ENCODE assay signal across 21 cellular contexts in genomic region chr7:69817096-69817495, GRCh38.
DNase-seq lines count a peak whose midpoint lies in the region; ATAC-seq and TF ChIP-seq lines count a peak whose summit lies in the region.
"Had no signal": no experiment of that assay in that cellular context is flagged by ENCODE, and none has a peak within 500 bp of the region (broad histone marks: within the 10 kb centered on the region; RNA-seq: fewer than 3 reads in every experiment).

No MANE protein-coding gene starts in this region.

- no peak overlapping the region for H3K14ac ChIP-seq in mesenchymal stem cell (ENCODE audit: low read length in 2 of 2)

- no peak overlapping the region for H4K8ac ChIP-seq in mesenchymal stem cell (ENCODE audit: low read length)

- no peak overlapping the region for H3K23ac ChIP-seq in mesenchymal stem cell (ENCODE audit: low read length in 2 of 2)

- WGBS in mesenchymal stem cell = 17% methylated on average over 1 of the region's 2 CpGs

- no peak overlapping the region for H2AFZ ChIP-seq in mesenchymal stem cell (ENCODE audit: low read depth, low read length)

- H3K4ac ChIP-seq in mesenchymal stem cell (ENCODE audit: low read depth in 1 of 2, low read length in 2 of 2) = no peak overlapping the region

- no peaks in the 10 kb centered on the region for H3K9me3 Mint-ChIP-seq in activated T-cell treated with anti-CD3 and anti-CD28 coated beads, Interleukin-2, amount 50 U/mL, for 24 hours
- H3K9me3 Mint-ChIP-seq: activated naive CD4-positive, alpha-beta T cell treated with anti-CD3 and anti-CD28 coated beads, Interleukin-2, amount 50 U/mL, for 24 hours; stimulated activated naive B cell treated with anti-CD40 and anti-IgM and Interleukin-4, amounts not matched to agents 10 μg/mL and 1 μg/mL and 100 μg/mL, for 72 hours had no signal

- H3K79me1 ChIP-seq in mesenchymal stem cell (replicated peaks; ENCODE audit: low read length, poor library complexity, severe bottlenecking) = peaks cover 41% of the 10 kb centered on the region

- no peak overlapping the region for H3K4me3 ChIP-seq in cardiac fibroblast (replicated peaks in 1 of 2; ENCODE audit: low read depth in 2 of 2, low read length in 2 of 2)
- H3K4me3 ChIP-seq in mesenchymal stem cell (ENCODE audit: insufficient read depth in 1 of 2, low read depth in 1 of 2, low read length in 2 of 2) = no peak overlapping the region
- H3K4me3 ChIP-seq: heart left ventricle had no signal

- no peak overlapping the region for H2BK12ac ChIP-seq in mesenchymal stem cell (ENCODE audit: low read length in 2 of 2)

- H3K9me3 ChIP-seq in mesenchymal stem cell (ENCODE audit: control insufficient read depth, low read length) = no peaks in the 10 kb centered on the region
- H3K9me3 ChIP-seq: heart left ventricle had no signal

- H4K91ac ChIP-seq in mesenchymal stem cell (ENCODE audit: low read length) = no peak overlapping the region

- H3K27me3 Mint-ChIP-seq in activated T-cell treated with anti-CD3 and anti-CD28 coated beads, Interleukin-2, amount 50 U/mL, for 24 hours = no peaks in the 10 kb centered on the region
- H3K27me3 Mint-ChIP-seq: activated naive CD4-positive, alpha-beta T cell treated with anti-CD3 and anti-CD28 coated beads, Interleukin-2, amount 50 U/mL, for 24 hours; stimulated activated naive B cell treated with anti-CD40 and anti-IgM and Interleukin-4, amounts not matched to agents 10 μg/mL and 1 μg/mL and 100 μg/mL, for 72 hours had no signal

- no peak overlapping the region for H2AK5ac ChIP-seq in mesenchymal stem cell (ENCODE audit: low read length, severe bottlenecking)

- TF ChIP-seq CTCF in cardiac fibroblast (IDR thresholded peaks at IDR 0.05; ENCODE audit: low read depth, low read length) (no peak), RWPE1 (conservative IDR thresholded peaks at IDR 0.05; ENCODE audit: low read depth) (no peak)

- no peak overlapping the region for H3K18ac ChIP-seq in mesenchymal stem cell (ENCODE audit: low read depth in 1 of 2, low read length in 2 of 2)

- H3K27ac Mint-ChIP-seq in activated T-cell treated with anti-CD3 and anti-CD28 coated beads, Interleukin-2, amount 50 U/mL, for 24 hours = no peak overlapping the region
- H3K27ac Mint-ChIP-seq: activated naive CD4-positive, alpha-beta T cell treated with anti-CD3 and anti-CD28 coated beads, Interleukin-2, amount 50 U/mL, for 24 hours; stimulated activated naive B cell treated with anti-CD40 and anti-IgM and Interleukin-4, amounts not matched to agents 10 μg/mL and 1 μg/mL and 100 μg/mL, for 72 hours had no signal

- H3K36me3 ChIP-seq in mesenchymal stem cell (ENCODE audit: control insufficient read depth in 1 of 2, insufficient read depth in 2 of 2, low read depth in 1 of 2, low read length in 2 of 2) = no peaks in the 10 kb centered on the region
- H3K36me3 ChIP-seq: heart left ventricle had no signal

- no peak overlapping the region for H2BK15ac ChIP-seq in mesenchymal stem cell (ENCODE audit: low read depth, poor library complexity, severe bottlenecking)

- intact Hi-C loops in left ventricle myocardium superior (cut with micrococcal nuclease) = no loop called here
- intact Hi-C loops in cardiac septum (cut with DNase I) = no loop called here

- H3K4me3 Mint-ChIP-seq in activated T-cell treated with anti-CD3 and anti-CD28 coated beads, Interleukin-2, amount 50 U/mL, for 24 hours = no peak overlapping the region
- H3K4me3 Mint-ChIP-seq: activated naive CD4-positive, alpha-beta T cell treated with anti-CD3 and anti-CD28 coated beads, Interleukin-2, amount 50 U/mL, for 24 hours; stimulated activated naive B cell treated with anti-CD40 and anti-IgM and Interleukin-4, amounts not matched to agents 10 μg/mL and 1 μg/mL and 100 μg/mL, for 72 hours had no signal

- H3K36me3 Mint-ChIP-seq in activated T-cell treated with anti-CD3 and anti-CD28 coated beads, Interleukin-2, amount 50 U/mL, for 24 hours (ENCODE audit: low read depth) = no peaks in the 10 kb centered on the region
- H3K36me3 Mint-ChIP-seq: activated naive CD4-positive, alpha-beta T cell treated with anti-CD3 and anti-CD28 coated beads, Interleukin-2, amount 50 U/mL, for 24 hours; stimulated activated naive B cell treated with anti-CD40 and anti-IgM and Interleukin-4, amounts not matched to agents 10 μg/mL and 1 μg/mL and 100 μg/mL, for 72 hours had no signal

- H3K27me3 ChIP-seq in mesenchymal stem cell (ENCODE audit: control insufficient read depth in 1 of 2, insufficient read depth in 1 of 2, low read length in 2 of 2) = no peaks in the 10 kb centered on the region
- H3K27me3 ChIP-seq: heart left ventricle had no signal

- peak overlapping the region; percentile 21 for H3K27ac ChIP-seq in mesenchymal stem cell (ENCODE audit: low read length, poor library complexity, severe bottlenecking)
- H3K27ac ChIP-seq in RWPE1 = no peak overlapping the region
- H3K27ac ChIP-seq: HL-60 had no signal

- DNase-seq in left ventricle myocardium superior = no peak
- no peak for DNase-seq in cardiac septum (ENCODE audit: low spot score)
- peak; percentile 10 to 51 for DNase-seq in cardiac fibroblast (ENCODE audit: low read depth in 2 of 2)
- DNase-seq in mesenchymal stem cell = no peak
- no peak for DNase-seq in activated T-cell treated with anti-CD3 and anti-CD28 coated beads, Interleukin-2, amount 50 U/mL, for 24 hours
- no peak for DNase-seq in RWPE1 (ENCODE audit: low spot score)
- no peak for DNase-seq in NCI-H2171 treated with DMSO at 0.1 percent for 48 hours (lab: John Stamatoyannopoulos, UW)
- DNase-seq in stimulated activated naive CD4-positive, alpha-beta T cell (lab: John Stamatoyannopoulos, UW) = no peak
- DNase-seq: activated CD8-positive, alpha-beta memory T cell treated with anti-CD3 and anti-CD28 coated beads, Interleukin-2, amount 50 U/mL, for 48 hours; Calu3; central memory CD4-positive, alpha-beta T cell; heart left ventricle; KBM-7; NCI-H1417 treated with DMSO at 0.1 percent for 48 hours; NCI-H345; occipital lobe; SHP77 treated with DMSO at 0.1 percent for 48 hours; stimulated activated naive B cell treated with anti-CD40 and anti-IgM and Interleukin-4, amounts not matched to agents 10 μg/mL and 1 μg/mL and 100 μg/mL, for 72 hours had no signal

- CTCF ChIA-PET in RWPE1 (lab: Yijun Ruan, JAX) = no interaction called here

- peak; percentile 17 for ATAC-seq in left ventricle myocardium superior
- ATAC-seq: activated CD4-positive, CD25-positive, alpha-beta regulatory T cell treated with anti-CD3 and anti-CD28 coated beads, Interleukin-2, amount 50 U/mL, for 24 hours; stimulated activated naive B cell treated with anti-CD40 and anti-IgM and Interleukin-4, amounts not matched to agents 10 μg/mL and 1 μg/mL and 100 μg/mL, for 72 hours had no signal

- H3K4me1 ChIP-seq in mesenchymal stem cell (ENCODE audit: control insufficient read depth, insufficient read depth, low read depth, low read length) = peaks cover 9% of the 10 kb centered on the region

- H2BK5ac ChIP-seq in mesenchymal stem cell (ENCODE audit: low read depth, low read length, poor library complexity, severe bottlenecking) = no peak overlapping the region

- no peak overlapping the region for H2BK120ac ChIP-seq in mesenchymal stem cell (ENCODE audit: low read depth, low read length)

- H3K4me1 Mint-ChIP-seq in activated T-cell treated with anti-CD3 and anti-CD28 coated beads, Interleukin-2, amount 50 U/mL, for 24 hours (ENCODE audit: low read depth) = no peaks in the 10 kb centered on the region
- H3K4me1 Mint-ChIP-seq: activated naive CD4-positive, alpha-beta T cell treated with anti-CD3 and anti-CD28 coated beads, Interleukin-2, amount 50 U/mL, for 24 hours had no signal

- H3K9ac ChIP-seq in mesenchymal stem cell (ENCODE audit: low read length) = no peak overlapping the region

- H3K4me2 ChIP-seq in mesenchymal stem cell (ENCODE audit: low read length, poor library complexity, severe bottlenecking) = no peak overlapping the region

- POLR2A ChIA-PET in RWPE1 (lab: Yijun Ruan, JAX; ENCODE audit: low non-redundant PET) = no interaction called here

Comparison
In these comparisons a context has a peak if more than half of its experiments do, and no peak if none do; other contexts are left out.
1. DNase-seq: peak in cardiac fibroblast (2 of 2); none in left ventricle myocardium superior (single experiment), cardiac septum (single experiment), mesenchymal stem cell (single experiment), activated T-cell treated with anti-CD3 and anti-CD28 coated beads, Interleukin-2, amount 50 U/mL, for 24 hours (single experiment), RWPE1 (single experiment), NCI-H2171 treated with DMSO at 0.1 percent for 48 hours (single experiment) and stimulated activated naive CD4-positive, alpha-beta T cell (0 of 6).